8 cellular contexts compared by ENCODE assay signal in genomic region chr1:15178571-15179484, GRCh38. TPM values are rescaled to one million over a fixed set of nuclear protein-coding genes. Genes with fewer than 3 reads are reported as not detected.
DNase-seq lines count a peak whose midpoint lies in the region; ATAC-seq, FAIRE-seq and TF ChIP-seq lines count a peak whose summit lies in the region.

No MANE protein-coding gene starts in this region.

- FAIRE-seq in D721Med (lab: Jason Lieb, UNC) (no peak), GM12892 (lab: Jason Lieb, UNC) (no peak)

- ATAC-seq in GM21786 (IDR thresholded peaks at IDR 0.05; ENCODE audit: unreplicated experiment), result no peak

- H3K9me3 ChIP-seq in mucosa of rectum (ENCODE audit: control insufficient read depth in 2 of 2, low read length in 2 of 2), result no peaks in the 10 kb centered on the region

- H3K9ac ChIP-seq in mucosa of rectum (ENCODE audit: low read depth in 1 of 2, low read length in 2 of 2), result no peak overlapping the region

- TF ChIP-seq CTCF in D721Med (IDR thresholded peaks at IDR 0.05; ENCODE audit: insufficient read depth, missing control alignments), result no peak

- no peak overlapping the region for H3K4me3 ChIP-seq in mucosa of rectum (ENCODE audit: low read length in 2 of 2)

- H3K27me3 ChIP-seq in mucosa of rectum (ENCODE audit: control insufficient read depth in 2 of 2, insufficient read depth in 2 of 2, low read length in 2 of 2), result no peaks in the 10 kb centered on the region

- TF ChIP-seq POLR2A in GM12892 (IDR thresholded peaks at IDR 0.05; ENCODE audit: low read depth, low read length), result no peak

- peak overlapping the region; percentile 29 to 61 for H3K27ac ChIP-seq in mucosa of rectum (ENCODE audit: low read depth in 2 of 2, low read length in 2 of 2)

- DNase-seq in COLO829 (ENCODE audit: low spot score) (peak; percentile 84), NCI-H2196 (lab: John Stamatoyannopoulos, UW; ENCODE audit: unreplicated experiment) (peak; percentile 59), dedifferentiated amniotic fluid mesenchymal stem cell (ENCODE audit: extremely low spot score) (peak; percentile 90), D721Med (ENCODE audit: insufficient read length, low spot score) (no peak), GM12892 (ENCODE audit: insufficient read length) (no peak)
- DNase-seq in stimulated activated naive CD4-positive, alpha-beta T cell treated with Interleukin-2 at 50 U/mL for 16 hours (lab: John Stamatoyannopoulos, UW), result no peak

- no peaks in the 10 kb centered on the region for H3K36me3 ChIP-seq in mucosa of rectum (ENCODE audit: control insufficient read depth in 2 of 2, insufficient read depth in 2 of 2, low read length in 2 of 2)

- H3K4me1 ChIP-seq in mucosa of rectum (ENCODE audit: control insufficient read depth in 2 of 2, insufficient read depth in 2 of 2, low read length in 2 of 2), result peaks cover 30 to 42% of the 10 kb centered on the region in 2 donors

RNA-seq across cellular contexts. Expression of gene TMEM51, which starts 25.3 kb away (rescaled TPM):
- 0.13 TPM for polyA plus RNA-seq in GM12892 (2012; ENCODE audit: missing spikeins)

Comparison
In these comparisons a context has a peak if more than half of its experiments do, and no peak if none do; other contexts are left out.
1. DNase-seq: peak in COLO829 (single experiment), NCI-H2196 (single experiment) and dedifferentiated amniotic fluid mesenchymal stem cell (single experiment); none in stimulated activated naive CD4-positive, alpha-beta T cell treated with Interleukin-2 at 50 U/mL for 16 hours (single experiment), D721Med (single experiment) and GM12892 (single experiment).